In genomic region chr1:234724517-234725176, GRCh38 we compare ENCODE assay signal across 1 cellular context.
A peak's percentile ranks its signal among the peaks of the same experiment; 100 is the strongest.
TF ChIP-seq lines count a peak whose summit lies in the region.

No MANE protein-coding gene starts in this region.

TF ChIP-seq in K562, 482 proteins besides CTCF, POLR2A, EP300 and RAD21 (continued from another document):
- TF ChIP-seq ZNF407 (IDR thresholded peaks at IDR 0.05; ENCODE audit: low read depth) (no peak), SMARCA4 (IDR thresholded peaks at IDR 0.05) (no peak), MAFK (IDR thresholded peaks at IDR 0.05; ENCODE audit: low read length) (no peak), ZNF174 (CRISPR knock-in tag; IDR thresholded peaks at IDR 0.05) (no peak), ZNF57 (CRISPR knock-in tag; IDR thresholded peaks at IDR 0.05) (no peak), FIP1L1 (IDR thresholded peaks at IDR 0.05; ENCODE audit: low read depth, low read length, poor library complexity, severe bottlenecking) (no peak), FOXJ3 (CRISPR knock-in tag; IDR thresholded peaks at IDR 0.05) (peak; percentile 86), CEBPG (CRISPR knock-in tag; IDR thresholded peaks at IDR 0.05) (0 out of 2 replicates have a peak, but pooled peaks have one; percentile 38), CEBPG (tag; conservative IDR thresholded peaks at IDR 0.05 in 1 of 2, IDR thresholded peaks at IDR 0.05 in 1 of 2) (no peak), NCOA2 (IDR thresholded peaks at IDR 0.05; ENCODE audit: partially characterized antibody in 2 of 2) (no peak), MEF2A (IDR thresholded peaks at IDR 0.05; ENCODE audit: control insufficient read depth, low read depth, low read length) (no peak), ZNF253 (CRISPR knock-in tag; conservative IDR thresholded peaks at IDR 0.05) (0 out of 2 replicates have a peak, but pooled peaks have one; percentile 32), ZNF134 (CRISPR knock-in tag; conservative IDR thresholded peaks at IDR 0.05) (peak; percentile 45; the same call in 1 of the 2 replicates), MLLT1 (IDR thresholded peaks at IDR 0.05) (peak; percentile 45 to 77; a peak in 2 of 4 replicates), ZNF668 (CRISPR knock-in tag; IDR thresholded peaks at IDR 0.05) (0 out of 2 replicates have a peak, but pooled peaks have one; percentile 43), ZNF830 (CRISPR knock-in tag; IDR thresholded peaks at IDR 0.05) (no peak), GTF2B (IDR thresholded peaks at IDR 0.05; ENCODE audit: extremely low read depth, insufficient read length) (no peak), IFI16 (CRISPR knock-in tag; IDR thresholded peaks at IDR 0.05) (no peak), XRCC5 (IDR thresholded peaks at IDR 0.05; ENCODE audit: low read depth, low read length) (no peak; the same call in 1 of the 2 replicates), GATA2 (CRISPR knock-in tag; IDR thresholded peaks at IDR 0.05) (no peak), CREB1 (IDR thresholded peaks at IDR 0.05) (no peak), CREB1 (CRISPR knock-in tag; IDR thresholded peaks at IDR 0.05) (no peak), RBM25 (IDR thresholded peaks at IDR 0.05; ENCODE audit: low read depth, low read length, severe bottlenecking) (no peak), PHF8 (IDR thresholded peaks at IDR 0.05; ENCODE audit: borderline replicate concordance, low read length) (peak; percentile 27; the same call in 1 of the 2 replicates), LARP7 (IDR thresholded peaks at IDR 0.05) (0 out of 2 replicates have a peak, but pooled peaks have one; percentile 44), C11orf30 (IDR thresholded peaks at IDR 0.05; ENCODE audit: low read depth) (no peak), ATF2 (CRISPR knock-in tag; IDR thresholded peaks at IDR 0.05) (no peak), MAFF (IDR thresholded peaks at IDR 0.05; ENCODE audit: low read length) (no peak), HES1 (IDR thresholded peaks at IDR 0.05; ENCODE audit: low read depth) (no peak), DDX20 (tag; IDR thresholded peaks at IDR 0.05; ENCODE audit: low read depth) (0 out of 2 replicates have a peak, but pooled peaks have one; percentile 24), ZNF780A (CRISPR knock-in tag; IDR thresholded peaks at IDR 0.05) (no peak), REST (CRISPR knock-in tag; IDR thresholded peaks at IDR 0.05; ENCODE audit: low read depth) (peak; percentile 39; the same call in 1 of the 2 replicates), ZNF609 (CRISPR knock-in tag; IDR thresholded peaks at IDR 0.05; ENCODE audit: borderline replicate concordance) (no peak), ARHGAP35 (IDR thresholded peaks at IDR 0.05; ENCODE audit: partially characterized antibody) (no peak)
